In genomic region chr6:73236147-73236750, GRCh38 we compare ENCODE assay signal across 14 cellular contexts. TPM values are rescaled to one million over a fixed set of nuclear protein-coding genes. Genes with fewer than 3 reads are reported as not detected.
DNase-seq lines count a peak whose midpoint lies in the region; ATAC-seq and TF ChIP-seq lines count a peak whose summit lies in the region.
"Had no signal": no experiment of that assay in that cellular context is flagged by ENCODE, and none has a peak within 500 bp of the region (broad histone marks: within the 10 kb centered on the region; RNA-seq: fewer than 3 reads in every experiment).

No MANE protein-coding gene starts in this region.

- H3K27ac ChIP-seq in AG04450 (ENCODE audit: low read depth, low read length) (peak overlapping the region; percentile 57), foreskin keratinocyte (peak overlapping the region; percentile 83), upper lobe of right lung (no peak overlapping the region)
- H3K27ac ChIP-seq: BLaER1 had no signal

- no peak overlapping the region for H3K9ac ChIP-seq in adipocyte (ENCODE audit: low read length)
- H3K9ac ChIP-seq: BLaER1 had no signal

- H3K27me3 ChIP-seq in AG04450 (ENCODE audit: control insufficient read depth, insufficient read depth, low read length) (no peaks in the 10 kb centered on the region), adipocyte (replicated peaks; ENCODE audit: control insufficient read depth, insufficient read depth, low read length) (no peaks in the 10 kb centered on the region), foreskin keratinocyte (no peaks in the 10 kb centered on the region), upper lobe of right lung (no peaks in the 10 kb centered on the region)
- H3K27me3 ChIP-seq: BLaER1 had no signal

- no peak overlapping the region for H3K4me3 ChIP-seq in AG04450 (ENCODE audit: low read depth, low read length)
- H3K4me3 ChIP-seq in adipocyte (ENCODE audit: low read length): no peak overlapping the region
- no peak overlapping the region for H3K4me3 ChIP-seq in upper lobe of right lung
- H3K4me3 ChIP-seq: BLaER1 had no signal

- DNase-seq in AG04450 (ENCODE audit: low read depth, low spot score) (peak; percentile 68), HT1080 (ENCODE audit: low read depth) (peak; percentile 63), adipocyte (ENCODE audit: low read depth) (peak; percentile 84), foreskin keratinocyte (peak; percentile 90 to 95), NCI-H1417 treated with DMSO at 0.1 percent for 48 hours (lab: John Stamatoyannopoulos, UW) (no peak), NCI-H2081 (lab: John Stamatoyannopoulos, UW) (no peak), upper lobe of right lung (no peak)
- DNase-seq: activated CD4-positive, alpha-beta T cell treated with anti-CD3 and anti-CD28 coated beads for 1 hour; activated T-cell treated with anti-CD3 and anti-CD28 coated beads, Interleukin-2, amount 50 U/mL, for 4 hours; DND-41; NCI-H187 treated with DMSO at 0.1 percent for 48 hours; occipital lobe had no signal

- CTCF ChIA-PET in AG04450 (lab: Charles Lee): interaction anchor here (0.6 to 0.7 kb wide), 3 partner anchors 33 to 1666 kb away, joined by 3 to 6 read pairs (median 4); no protein-coding TSS in a partner anchor

- POLR2A ChIA-PET in AG04450 (lab: Yijun Ruan, JAX): interaction anchor here (0.7 kb wide), 2 partner anchors 120 to 417 kb away, joined by 5 to 6 read pairs; no protein-coding TSS in a partner anchor

- H3K36me3 ChIP-seq in adipocyte (ENCODE audit: control insufficient read depth, insufficient read depth, low read length, severe bottlenecking) (no peaks in the 10 kb centered on the region), upper lobe of right lung (no peaks in the 10 kb centered on the region)
- H3K36me3 ChIP-seq: BLaER1 had no signal

- no peaks in the 10 kb centered on the region for H3K9me3 ChIP-seq in AG04450 (ENCODE audit: control insufficient read depth, insufficient read depth, low read length)
- no peaks in the 10 kb centered on the region for H3K9me3 ChIP-seq in adipocyte (ENCODE audit: control insufficient read depth, low read length)
- no peaks in the 10 kb centered on the region for H3K9me3 ChIP-seq in upper lobe of right lung
- H3K9me3 ChIP-seq: BLaER1 had no signal

- H3K4me1 ChIP-seq in adipocyte (ENCODE audit: control insufficient read depth, insufficient read depth, low read length) (peaks cover 28% of the 10 kb centered on the region), foreskin keratinocyte (peaks cover 23% of the 10 kb centered on the region), upper lobe of right lung (no peaks in the 10 kb centered on the region)
- H3K4me1 ChIP-seq: BLaER1 had no signal

- intact Hi-C loops in upper lobe of right lung (cut with DNase I): no loop called here

- TF ChIP-seq CTCF in AG04450 (IDR thresholded peaks at IDR 0.05; ENCODE audit: low read depth, low read length) (no peak), foreskin keratinocyte (conservative IDR thresholded peaks at IDR 0.05) (no peak), upper lobe of right lung (IDR thresholded peaks at IDR 0.05) (no peak)

- peak; percentile 89 for ATAC-seq in foreskin keratinocyte
- ATAC-seq in HG02938 (IDR thresholded peaks at IDR 0.05; ENCODE audit: unreplicated experiment): no peak
- no peak for ATAC-seq in upper lobe of right lung
- ATAC-seq: activated T-cell treated with anti-CD3 and anti-CD28 coated beads, Interleukin-2, amount 50 U/mL, for 4 hours had no signal

RNA-seq across cellular contexts. Expression of gene KHDC1L, which starts 11.0 kb away (rescaled TPM):
- polyA plus RNA-seq in AG04450 (2011; rRNA removed) (0.22 and 0.27 TPM in 2 replicates), foreskin keratinocyte (0.11 and 0.14 TPM in 2 replicates)
- polyA minus RNA-seq in AG04450 (2011; rRNA and poly(A)+ RNA removed): 0.43 TPM in 1 of 2 replicates, not detected in the other
- not detected in 2 replicates for total RNA-seq in HT1080 (2014; rRNA removed; shearing (Covaris generic))
- polyA plus RNA-seq in HT1080 (2015; cell fraction: cytosol; rRNA removed): not detected in 2 replicates
- not detected in 2 replicates for polyA plus RNA-seq in HT1080 (2015; cell fraction: nucleus; rRNA removed)
- total RNA-seq in foreskin keratinocyte (0.21 TPM in 1 of 2 replicates, not detected in the other), upper lobe of right lung (not detected)
- total RNA-seq: activated T-cell treated with anti-CD3 and anti-CD28 coated beads, Interleukin-2, amount 50 U/mL, for 4 hours had no signal

RNA-seq across cellular contexts. Expression of gene KHDC1, which starts 26.7 kb away (rescaled TPM):
- polyA plus RNA-seq in AG04450 (2011; rRNA removed): 5.9 and 6.5 TPM in 2 replicates
- 4.6 and 7.8 TPM in 2 replicates for polyA minus RNA-seq in AG04450 (2011; rRNA and poly(A)+ RNA removed)
- 2.6 and 4.2 TPM in 2 replicates for total RNA-seq in HT1080 (2014; rRNA removed; shearing (Covaris generic))
- polyA plus RNA-seq in HT1080 (2015; cell fraction: cytosol; rRNA removed): 4.6 and 6.3 TPM in 2 replicates
- 7.0 and 7.1 TPM in 2 replicates for polyA plus RNA-seq in HT1080 (2015; cell fraction: nucleus; rRNA removed)
- total RNA-seq in foreskin keratinocyte: 1.9 and 2.3 TPM in 2 replicates
- polyA plus RNA-seq in foreskin keratinocyte: 2.1 and 3.0 TPM in 2 replicates
- total RNA-seq in upper lobe of right lung: 1.9 TPM

Comparison
In these comparisons a context has a peak if more than half of its experiments do, and no peak if none do; other contexts are left out.
1. DNase-seq: peak in AG04450 (single experiment), HT1080 (single experiment), adipocyte (single experiment) and foreskin keratinocyte (2 of 2); none in NCI-H1417 treated with DMSO at 0.1 percent for 48 hours (single experiment), NCI-H2081 (0 of 2) and upper lobe of right lung (single experiment).